1 cellular context compared by ENCODE assay signal in genomic region chr15:67232591-67232990, GRCh38.
TF ChIP-seq lines count a peak whose summit lies in the region.

No MANE protein-coding gene starts in this region.

TF ChIP-seq in SK-N-SH treated with all-trans-retinoic acid at 6 μM for 48 hours, 23 proteins besides CTCF, POLR2A, EP300 and RAD21 (continued from another document):
- no peak for TF ChIP-seq PATZ1 (CRISPR knock-in tag; IDR thresholded peaks at IDR 0.05; ENCODE audit: borderline replicate concordance)
- TF ChIP-seq SNAI2 (CRISPR knock-in tag; IDR thresholded peaks at IDR 0.05) = no peak
